8 cellular contexts compared by ENCODE assay signal in the genomic region with DNA sequence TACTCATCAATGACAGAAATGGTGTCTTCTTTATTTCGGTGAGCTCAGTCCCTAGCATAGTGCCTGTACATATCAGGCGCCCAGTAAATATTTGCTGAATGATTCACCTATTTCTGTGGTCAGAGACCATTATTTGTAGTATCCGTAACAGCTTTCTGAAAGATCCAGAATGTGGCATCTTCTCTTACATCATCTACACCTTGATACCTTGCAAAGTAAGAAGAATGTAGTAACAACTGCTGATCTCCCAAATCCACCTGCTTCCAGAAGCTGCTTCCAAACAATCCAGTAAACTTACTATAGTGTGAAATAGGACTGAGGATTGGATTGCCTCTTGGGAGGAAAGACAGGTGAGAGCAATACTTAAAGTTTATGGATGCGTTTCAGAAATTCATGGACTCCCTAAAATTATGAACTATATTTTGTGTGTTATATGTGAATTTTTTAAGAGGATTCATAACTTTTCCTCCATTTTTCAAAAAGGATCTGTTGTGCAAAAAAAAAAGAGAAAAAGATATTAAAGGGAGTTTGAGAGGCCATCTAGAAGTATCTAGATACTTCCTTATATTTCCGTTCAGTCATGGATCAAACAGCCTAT. TPM values are rescaled to one million over a fixed set of nuclear protein-coding genes. Genes with fewer than 3 reads are reported as not detected.
DNase-seq lines count a peak whose midpoint lies in the region; ATAC-seq and TF ChIP-seq lines count a peak whose summit lies in the region.

No MANE protein-coding gene starts in this region.

- no peak for TF ChIP-seq POLR2A in thyroid gland (IDR thresholded peaks at IDR 0.05)

- H3K36me3 ChIP-seq in right atrium auricular region, result no peaks in the 10 kb centered on the region
- H3K36me3 ChIP-seq in thyroid gland, result no peaks in the 10 kb centered on the region

- no peaks in the 10 kb centered on the region for H3K4me1 ChIP-seq in right cardiac atrium (ENCODE audit: control insufficient read depth, insufficient read depth, low read length)
- H3K4me1 ChIP-seq in right atrium auricular region, result peaks cover 0 to 13% of the 10 kb centered on the region in 2 donors
- peaks cover 10 to 15% of the 10 kb centered on the region in 2 donors for H3K4me1 ChIP-seq in thyroid gland

- peaks cover 5% of the 10 kb centered on the region for H3K27me3 Mint-ChIP-seq in activated T-helper 1 cell treated with anti-CD3 and anti-CD28 coated beads, Interleukin-12 subunit alpha, Interleukin-12 subunit beta, Interleukin-2, Interleukin-4 antibody, amounts not matched to agents 30 ng/mL and 10 ng/mL and 1 ng/mL, durations not matched to agents 14 hours and 24 hours and 36 hours (ENCODE audit: insufficient read depth)

- peaks cover 13% of the 10 kb centered on the region for H3K36me3 Mint-ChIP-seq in activated T-helper 1 cell treated with anti-CD3 and anti-CD28 coated beads, Interleukin-12 subunit alpha, Interleukin-12 subunit beta, Interleukin-2, Interleukin-4 antibody, amounts not matched to agents 30 ng/mL and 10 ng/mL and 1 ng/mL, durations not matched to agents 14 hours and 24 hours and 36 hours (ENCODE audit: low read depth)

- no peaks in the 10 kb centered on the region for H3K9me3 Mint-ChIP-seq in activated T-helper 1 cell treated with anti-CD3 and anti-CD28 coated beads, Interleukin-12 subunit alpha, Interleukin-12 subunit beta, Interleukin-2, Interleukin-4 antibody, amounts not matched to agents 30 ng/mL and 10 ng/mL and 1 ng/mL, durations not matched to agents 14 hours and 24 hours and 36 hours

- peak overlapping the region; percentile 96 for H3K27ac Mint-ChIP-seq in activated T-helper 1 cell treated with anti-CD3 and anti-CD28 coated beads, Interleukin-12 subunit alpha, Interleukin-12 subunit beta, Interleukin-2, Interleukin-4 antibody, amounts not matched to agents 30 ng/mL and 10 ng/mL and 1 ng/mL, durations not matched to agents 14 hours and 24 hours and 36 hours

- H3K4me3 ChIP-seq in right cardiac atrium (ENCODE audit: low read length) (no peak overlapping the region), right atrium auricular region (peak overlapping the region in 1 of 2 donors; percentile 97), thyroid gland (replicated peaks in 1 of 3) (no peak overlapping the region)

- intact Hi-C loops in right cardiac atrium (cut with DNase I) (no loop called here), thyroid gland (cut with DNase I) (no loop called here)
- intact Hi-C loops in activated T-helper 1 cell treated with anti-CD3 and anti-CD28 coated beads, Interleukin-12 subunit alpha, Interleukin-12 subunit beta, Interleukin-2, Interleukin-4 antibody, amounts not matched to agents 30 ng/mL and 10 ng/mL and 1 ng/mL, durations not matched to agents 14 hours and 24 hours and 36 hours (cut with micrococcal nuclease), result loop anchor here (2.0 to 5.0 kb wide), 6 partner anchors 14 to 1478 kb away; a partner anchor contains a TSS

- H3K9me3 ChIP-seq in right cardiac atrium (ENCODE audit: control insufficient read depth, low read length) (no peaks in the 10 kb centered on the region), right atrium auricular region (no peaks in the 10 kb centered on the region), thyroid gland (no peaks in the 10 kb centered on the region)

- H3K4me3 Mint-ChIP-seq in activated T-helper 1 cell treated with anti-CD3 and anti-CD28 coated beads, Interleukin-12 subunit alpha, Interleukin-12 subunit beta, Interleukin-2, Interleukin-4 antibody, amounts not matched to agents 30 ng/mL and 10 ng/mL and 1 ng/mL, durations not matched to agents 14 hours and 24 hours and 36 hours, result peak overlapping the region; percentile 90

- TF ChIP-seq CTCF in right atrium auricular region (IDR thresholded peaks at IDR 0.05) (no peak), thyroid gland (IDR thresholded peaks at IDR 0.05) (no peak), omental fat pad (IDR thresholded peaks at IDR 0.05) (no peak)

- H3K27ac ChIP-seq in right cardiac atrium (ENCODE audit: low read length) (peak overlapping the region; percentile 89), right atrium auricular region (peak overlapping the region in 1 of 2 donors; percentile 89), thyroid gland (peak overlapping the region in 2 of 3 donors; percentile 36 to 89)

- H3K4me1 Mint-ChIP-seq in activated T-helper 1 cell treated with anti-CD3 and anti-CD28 coated beads, Interleukin-12 subunit alpha, Interleukin-12 subunit beta, Interleukin-2, Interleukin-4 antibody, amounts not matched to agents 30 ng/mL and 10 ng/mL and 1 ng/mL, durations not matched to agents 14 hours and 24 hours and 36 hours (ENCODE audit: low read depth), result peaks cover 51% of the 10 kb centered on the region

- 96% methylated on average over 5 of the region's 5 CpGs for WGBS in right cardiac atrium
- WGBS in thyroid gland, 2 donors, result 93 to 97% methylated on average over 5 of the region's 5 CpGs

- DNase-seq in right cardiac atrium (no peak), right atrium auricular region (ENCODE audit: low spot score) (no peak), iris pigment epithelial cell (ENCODE audit: low read depth) (peak; percentile 78), thyroid gland (no peak), NCI-H446 (lab: John Stamatoyannopoulos, UW) (no peak), omental fat pad (ENCODE audit: low spot score) (no peak), NCI-H1048 (lab: John Stamatoyannopoulos, UW) (no peak)
- DNase-seq in activated T-helper 1 cell treated with anti-CD3 and anti-CD28 coated beads, Interleukin-12 subunit alpha, Interleukin-12 subunit beta, Interleukin-2, Interleukin-4 antibody, amounts not matched to agents 30 ng/mL and 10 ng/mL and 1 ng/mL, durations not matched to agents 14 hours and 24 hours and 36 hours (ENCODE audit: low spot score), result no peak

- H3K27me3 ChIP-seq in right cardiac atrium (ENCODE audit: control insufficient read depth, insufficient read depth), result no peaks in the 10 kb centered on the region
- no peaks in the 10 kb centered on the region for H3K27me3 ChIP-seq in right atrium auricular region
- H3K27me3 ChIP-seq in thyroid gland, result no peaks in the 10 kb centered on the region

- ATAC-seq in right cardiac atrium, result no peak
- ATAC-seq in omental fat pad (ENCODE audit: low FRiP score), result no peak

RNA-seq across cellular contexts. Expression of a gene that starts 0.9 kb away (rescaled TPM):
- total RNA-seq in right cardiac atrium (10 to 100 TPM; 18.9 to 27.2 (median 23.5) TPM), right atrium auricular region (10 to 100 TPM; 16.8 to 17.1 TPM), thyroid gland (10 to 100 TPM; 19.2 to 23.5 (median 20.4) TPM), omental fat pad (10 to 100 TPM; 15.4 to 19.7 (median 17.6) TPM)
- 3.0 TPM for polyA plus RNA-seq in right cardiac atrium
- 48.9 and 54.4 TPM in 2 replicates for total RNA-seq in activated T-helper 1 cell treated with anti-CD3 and anti-CD28 coated beads, Interleukin-12 subunit alpha, Interleukin-12 subunit beta, Interleukin-2, Interleukin-4 antibody, amounts not matched to agents 30 ng/mL and 10 ng/mL and 1 ng/mL, durations not matched to agents 14 hours and 24 hours and 36 hours
